Comparison of ENCODE assay signal across 22 cellular contexts in the genomic region with DNA sequence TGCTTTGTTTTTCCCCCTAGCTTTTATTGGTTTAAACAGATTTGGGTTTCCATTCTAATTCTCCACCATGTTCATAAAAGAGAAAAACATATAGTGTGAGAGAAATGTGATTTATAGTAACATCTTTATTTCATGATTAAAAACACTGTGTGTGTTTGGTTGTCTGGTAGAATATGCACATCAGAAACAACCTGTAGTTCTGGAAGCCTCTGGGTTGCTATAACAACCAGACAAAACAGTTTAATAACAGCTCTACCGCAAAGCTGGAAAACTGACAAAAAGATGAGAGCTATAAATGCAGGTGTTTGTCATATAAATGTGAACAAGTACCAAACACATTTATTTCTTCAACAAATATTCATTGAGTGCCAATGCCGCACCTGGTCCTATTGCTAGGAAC. TPM values are rescaled to one million over a fixed set of nuclear protein-coding genes. Genes with fewer than 3 reads are reported as not detected.
DNase-seq lines count a peak whose midpoint lies in the region; ATAC-seq, FAIRE-seq and TF ChIP-seq lines count a peak whose summit lies in the region.
"Had no signal": no experiment of that assay in that cellular context is flagged by ENCODE, and none has a peak within 500 bp of the region (broad histone marks: within the 10 kb centered on the region; RNA-seq: fewer than 3 reads in every experiment).

No MANE protein-coding gene starts in this region.

- H3K27ac Mint-ChIP-seq in CD4-positive, CD25-positive, alpha-beta regulatory T cell: no peak overlapping the region
- peak overlapping the region in 1 of 2 donors; percentile 44 for H3K27ac Mint-ChIP-seq in effector memory CD8-positive, alpha-beta T cell
- no peak overlapping the region for H3K27ac Mint-ChIP-seq in Caco-2 (ENCODE audit: unreplicated experiment)
- H3K27ac Mint-ChIP-seq: endodermal cell, mesothelial cell of epicardium, progenitor cell of endocrine pancreas had no signal

- H3K27me3 Mint-ChIP-seq in CD4-positive, CD25-positive, alpha-beta regulatory T cell: no peaks in the 10 kb centered on the region
- no peaks in the 10 kb centered on the region for H3K27me3 Mint-ChIP-seq in effector memory CD8-positive, alpha-beta T cell
- H3K27me3 Mint-ChIP-seq in Caco-2 (ENCODE audit: insufficient read depth, unreplicated experiment): no peaks in the 10 kb centered on the region
- H3K27me3 Mint-ChIP-seq: activated naive CD4-positive, alpha-beta T cell treated with anti-CD3 and anti-CD28 coated beads, Interleukin-2, amount 50 U/mL, for 24 hours; progenitor cell of endocrine pancreas had no signal

- TF ChIP-seq CTCF in Caco-2 (IDR thresholded peaks at IDR 0.05; ENCODE audit: insufficient read depth in 1 of 2, low read depth in 1 of 2, low read length in 1 of 2, severe bottlenecking in 1 of 2, unreplicated experiment in 1 of 2): no peak

- no peaks in the 10 kb centered on the region for H3K27me3 ChIP-seq in CD4-positive, CD25-positive, alpha-beta regulatory T cell (ENCODE audit: control insufficient read depth, insufficient read depth, low read length)
- no peaks in the 10 kb centered on the region for H3K27me3 ChIP-seq in Caco-2 (replicated peaks; ENCODE audit: control insufficient read depth, insufficient read depth, low read length)
- no peaks in the 10 kb centered on the region for H3K27me3 ChIP-seq in small intestine (ENCODE audit: control insufficient read depth in 2 of 2, insufficient read depth in 2 of 2, low read length in 2 of 2)
- H3K27me3 ChIP-seq: BLaER1 treated with 17β-estradiol and CSF1 and Interleukin-3, amounts not matched to agents 10 nM and 100 nM; tibial artery had no signal

- peaks cover 4 to 21% (median 10%) of the 10 kb centered on the region in 4 donors for H3K4me1 Mint-ChIP-seq in CD4-positive, CD25-positive, alpha-beta regulatory T cell
- peaks cover 0 to 3% of the 10 kb centered on the region in 2 donors for H3K4me1 Mint-ChIP-seq in effector memory CD8-positive, alpha-beta T cell (ENCODE audit: low read depth in 2 of 2)
- no peaks in the 10 kb centered on the region for H3K4me1 Mint-ChIP-seq in Caco-2 (ENCODE audit: low read depth, unreplicated experiment)
- H3K4me1 Mint-ChIP-seq: endodermal cell, mesothelial cell of epicardium had no signal

- intact Hi-C loops in Caco-2 (cut with micrococcal nuclease; ENCODE audit: unreplicated experiment): no loop called here

- 57 to 61% (median 57%) methylated on average over 2 of the region's 2 CpGs for WGBS in small intestine, 3 donors

- CTCF ChIA-PET in Caco-2 (lab: Charles Lee): no interaction called here

- H3K36me3 ChIP-seq in CD4-positive, CD25-positive, alpha-beta regulatory T cell (ENCODE audit: control insufficient read depth, insufficient read depth, low read length): peaks cover 8% of the 10 kb centered on the region
- no peaks in the 10 kb centered on the region for H3K36me3 ChIP-seq in Caco-2 (ENCODE audit: control insufficient read depth, insufficient read depth, low read length)
- no peaks in the 10 kb centered on the region for H3K36me3 ChIP-seq in small intestine (ENCODE audit: control insufficient read depth in 2 of 2, insufficient read depth in 2 of 2, low read length in 2 of 2)

- ATAC-seq in CD4-positive, CD25-positive, alpha-beta regulatory T cell (ENCODE audit: low read depth in 2 of 2): peak; percentile 28 to 31
- peak; percentile 35 for ATAC-seq in effector memory CD8-positive, alpha-beta T cell (replicated peaks)
- ATAC-seq: activated CD4-positive, CD25-positive, alpha-beta regulatory T cell treated with anti-CD3 and anti-CD28 coated beads, Interleukin-2, amount 50 U/mL, for 24 hours; left colon had no signal

- H3K9me3 ChIP-seq in CD4-positive, CD25-positive, alpha-beta regulatory T cell (ENCODE audit: control insufficient read depth in 2 of 2, low read length in 2 of 2): no peaks in the 10 kb centered on the region
- H3K9me3 ChIP-seq in Caco-2 (no peaks in the 10 kb centered on the region), small intestine (ENCODE audit: control insufficient read depth, low read depth) (no peaks in the 10 kb centered on the region)
- H3K9me3 ChIP-seq: tibial artery had no signal

- no peak overlapping the region for H3K4me3 ChIP-seq in CD4-positive, CD25-positive, alpha-beta regulatory T cell (ENCODE audit: low read depth, low read length)
- H3K4me3 ChIP-seq in Caco-2 (ENCODE audit: low read depth, low read length) (no peak overlapping the region), small intestine (ENCODE audit: low read depth in 1 of 2, low read length in 2 of 2) (no peak overlapping the region)
- H3K4me3 ChIP-seq: BLaER1 treated with 17β-estradiol and CSF1 and Interleukin-3, amounts not matched to agents 10 nM and 100 nM; tibial artery had no signal

- POLR2A ChIA-PET in Caco-2 (lab: Charles Lee): no interaction called here

- H3K4me1 ChIP-seq in CD4-positive, CD25-positive, alpha-beta regulatory T cell (ENCODE audit: control insufficient read depth, insufficient read depth, low read length, poor library complexity, severe bottlenecking): no peaks in the 10 kb centered on the region
- H3K4me1 ChIP-seq in Caco-2 (no peaks in the 10 kb centered on the region), small intestine (ENCODE audit: control insufficient read depth in 2 of 2, insufficient read depth in 1 of 2, low read depth in 1 of 2, low read length in 1 of 2) (no peaks in the 10 kb centered on the region)
- H3K4me1 ChIP-seq: BLaER1 treated with 17β-estradiol and CSF1 and Interleukin-3, amounts not matched to agents 10 nM and 100 nM had no signal

- BruUV-seq in Caco-2 (replicated peaks; lab: Mats Ljungman, UMichigan): no TSS peak

- no peak overlapping the region for H3K27ac ChIP-seq in CD4-positive, CD25-positive, alpha-beta regulatory T cell (ENCODE audit: insufficient read depth, low read length, poor library complexity, severe bottlenecking)
- no peak overlapping the region for H3K27ac ChIP-seq in small intestine (ENCODE audit: low read depth in 1 of 2, low read length in 1 of 2)
- H3K27ac ChIP-seq: BLaER1 treated with 17β-estradiol and CSF1 and Interleukin-3, amounts not matched to agents 10 nM and 100 nM; tibial artery had no signal

- peak overlapping the region in 1 of 4 donors; percentile 79 for H3K4me3 Mint-ChIP-seq in CD4-positive, CD25-positive, alpha-beta regulatory T cell
- H3K4me3 Mint-ChIP-seq in effector memory CD8-positive, alpha-beta T cell: no peak overlapping the region
- H3K4me3 Mint-ChIP-seq in Caco-2 (ENCODE audit: unreplicated experiment): no peak overlapping the region
- H3K4me3 Mint-ChIP-seq: activated naive CD4-positive, alpha-beta T cell treated with anti-CD3 and anti-CD28 coated beads, Interleukin-2, amount 50 U/mL, for 24 hours; endodermal cell; mesothelial cell of epicardium; neural crest cell had no signal

- peaks cover 5% of the 10 kb centered on the region for H3K36me3 Mint-ChIP-seq in CD4-positive, CD25-positive, alpha-beta regulatory T cell
- H3K36me3 Mint-ChIP-seq in effector memory CD8-positive, alpha-beta T cell (ENCODE audit: insufficient read depth): peaks cover 5% of the 10 kb centered on the region
- no peaks in the 10 kb centered on the region for H3K36me3 Mint-ChIP-seq in Caco-2 (ENCODE audit: insufficient read depth, unreplicated experiment)

- peaks cover 0 to 2% (median 0%) of the 10 kb centered on the region in 7 donors for H3K9me3 Mint-ChIP-seq in CD4-positive, CD25-positive, alpha-beta regulatory T cell
- no peaks in the 10 kb centered on the region for H3K9me3 Mint-ChIP-seq in effector memory CD8-positive, alpha-beta T cell
- H3K9me3 Mint-ChIP-seq in Caco-2 (ENCODE audit: unreplicated experiment): no peaks in the 10 kb centered on the region
- H3K9me3 Mint-ChIP-seq: neural crest cell had no signal

- FAIRE-seq in small intestine (lab: Jason Lieb, UNC): no peak

- peak in 1 of 3 donors; percentile 14 for DNase-seq in CD4-positive, CD25-positive, alpha-beta regulatory T cell
- DNase-seq in LHCN-M2 (ENCODE audit: low read depth) (peak; percentile 22), NCI-H774 (lab: John Stamatoyannopoulos, UW) (peak; percentile 26), Caco-2 (no peak), NCI-H1694 (lab: John Stamatoyannopoulos, UW) (no peak), small intestine (no peak), KG1 (lab: John Stamatoyannopoulos, UW) (no peak)
- no peak for DNase-seq in effector memory CD8-positive, alpha-beta T cell
- DNase-seq: ACHN; DMS 273 treated with DMSO at 0.1 percent for 48 hours; endodermal cell; GOT3; left colon; NCI-H1048; stimulated activated CD4-positive, alpha-beta T cell treated with anti-CD3 and anti-CD28 coated beads, Interleukin-1b, Interleukin-23, amount 100 ng/mL, for 48 hours; tibial artery had no signal

RNA-seq across cellular contexts. Expression of gene KBTBD6, which starts 9.8 kb away (rescaled TPM):
- 3.8 TPM for total RNA-seq in CD4-positive, CD25-positive, alpha-beta regulatory T cell
- 1 to 10 TPM; 1.8 to 4.1 (median 2.9) TPM for polyA plus RNA-seq in CD4-positive, CD25-positive, alpha-beta regulatory T cell
- total RNA-seq in LHCN-M2 (2014; rRNA removed): 11.5 and 13.8 TPM in 2 replicates
- polyA plus RNA-seq in LHCN-M2 (2012): 4.0 TPM
- 9.3 and 9.5 TPM in 2 replicates for total RNA-seq in Caco-2 (2022)
- polyA plus RNA-seq in small intestine: 1 to 10 TPM in 1 of 3 donors, under 1 TPM in 2; 0.81 to 3.4 (median 0.89) TPM

Comparison
In these comparisons a context has a peak if more than half of its experiments do, and no peak if none do; other contexts are left out.
1. DNase-seq: peak in LHCN-M2 (single experiment) and NCI-H774 (single experiment); none in effector memory CD8-positive, alpha-beta T cell (0 of 3), Caco-2 (0 of 2), NCI-H1694 (single experiment), small intestine (single experiment) and KG1 (single experiment).